Comparison of ENCODE assay signal across 21 cellular contexts in genomic region chr9:128059365-128059983, GRCh38.
"Had no signal": no experiment of that assay in that cellular context is flagged by ENCODE, and none has a peak within 500 bp of the region (broad histone marks: within the 10 kb centered on the region; RNA-seq: fewer than 3 reads in every experiment).

No MANE protein-coding gene starts in this region.

- H3K36me3 ChIP-seq: breast epithelium, WERI-Rb-1 had no signal

- H3K4me3 Mint-ChIP-seq: natural killer cell treated with Interleukin-12 subunit alpha and Interleukin-12 subunit beta and Interleukin-15 and Interleukin-18, amount 100 ng/mL, for 72 hours; stimulated activated memory B cell treated with anti-CD40 and anti-IgM and Interleukin-4, amounts not matched to agents 10 μg/mL and 1 μg/mL and 100 μg/mL, for 72 hours had no signal

- ATAC-seq: activated naive CD4-positive, alpha-beta T cell treated with anti-CD3 and anti-CD28 coated beads, Interleukin-2, amount 50 U/mL, for 72 hours; heart right ventricle; natural killer cell treated with Interleukin-12 subunit alpha and Interleukin-12 subunit beta and Interleukin-15 and Interleukin-18, amount 100 ng/mL, for 72 hours; stimulated activated memory B cell treated with anti-CD40 and anti-IgM and Interleukin-4, amounts not matched to agents 10 μg/mL and 1 μg/mL and 100 μg/mL, for 72 hours had no signal

- DNase-seq: activated CD4-positive, alpha-beta T cell treated with anti-CD3 and anti-CD28 coated beads for 1 hour; activated CD4-positive, alpha-beta T cell treated with anti-CD3 and anti-CD28 coated beads, Interleukin-2, amount 50 U/mL, for 4 hours; activated gamma-delta T cell; adrenal gland; cerebellar nuclear complex; dermis blood vessel endothelial cell; effector memory CD4-positive, alpha-beta T cell; heart right ventricle; mesendoderm; spleen; stimulated activated CD4-positive, alpha-beta T cell treated with anti-CD3 and anti-CD28 coated beads, Interleukin-4, amount 100 ng/mL, for 4 hours; SW 1271; testis; WERI-Rb-1 had no signal

- H3K27ac Mint-ChIP-seq: activated naive CD4-positive, alpha-beta T cell treated with anti-CD3 and anti-CD28 coated beads, Interleukin-2, amount 50 U/mL, for 72 hours; natural killer cell treated with Interleukin-12 subunit alpha and Interleukin-12 subunit beta and Interleukin-15 and Interleukin-18, amount 100 ng/mL, for 72 hours; stimulated activated memory B cell treated with anti-CD40 and anti-IgM and Interleukin-4, amounts not matched to agents 10 μg/mL and 1 μg/mL and 100 μg/mL, for 72 hours had no signal

- FAIRE-seq: astrocyte, urothelium cell line had no signal

- H3K9me3 ChIP-seq: adrenal gland, breast epithelium, heart right ventricle, neutrophil, spleen, testis had no signal

- H3K27me3 ChIP-seq: adrenal gland, breast epithelium, heart right ventricle, neutrophil, spleen, testis had no signal

- H3K4me3 ChIP-seq: adrenal gland, breast epithelium, heart right ventricle, spleen, testis had no signal

- H3K36me3 Mint-ChIP-seq: natural killer cell treated with Interleukin-12 subunit alpha and Interleukin-12 subunit beta and Interleukin-15 and Interleukin-18, amount 100 ng/mL, for 72 hours had no signal

- H3K27ac ChIP-seq: breast epithelium, heart right ventricle, neutrophil, testis, WERI-Rb-1 had no signal

- H3K27me3 Mint-ChIP-seq: natural killer cell treated with Interleukin-12 subunit alpha and Interleukin-12 subunit beta and Interleukin-15 and Interleukin-18, amount 100 ng/mL, for 72 hours; stimulated activated memory B cell treated with anti-CD40 and anti-IgM and Interleukin-4, amounts not matched to agents 10 μg/mL and 1 μg/mL and 100 μg/mL, for 72 hours had no signal
